In genomic region chr1:236522937-236523703, GRCh38 we compare ENCODE assay signal across 8 cellular contexts. TPM values are rescaled to one million over a fixed set of nuclear protein-coding genes. Genes with fewer than 3 reads are reported as not detected.
DNase-seq lines count a peak whose midpoint lies in the region; ATAC-seq and TF ChIP-seq lines count a peak whose summit lies in the region.

No MANE protein-coding gene starts in this region.

- H3K9me3 ChIP-seq in MM.1S (replicated peaks; ENCODE audit: insufficient read depth, low read length) (no peaks in the 10 kb centered on the region), lung (ENCODE audit: control insufficient read depth in 2 of 2, insufficient read depth in 1 of 2, low read length in 1 of 2) (no peaks in the 10 kb centered on the region), tibial nerve (no peaks in the 10 kb centered on the region)

- 16 to 28% methylated on average over 26 of the region's 26 CpGs for WGBS in lung, 2 donors
- WGBS in tibial nerve, 2 donors: 19 to 29% methylated on average over 26 of the region's 26 CpGs

- H4K20me1 ChIP-seq in MM.1S (ENCODE audit: insufficient read depth, low read length): no peaks in the 10 kb centered on the region

- H3K4me3 ChIP-seq in MM.1S (ENCODE audit: low read length) (peak overlapping the region; percentile 81), lung (peak overlapping the region; percentile 79), tibial nerve (peak overlapping the region; percentile 68 to 98 (median 93))

- DNase-seq in NCI-H1092 treated with DMSO at 0.1 percent for 48 hours (lab: John Stamatoyannopoulos, UW) (peak; percentile 58), NCI-H1092 (lab: John Stamatoyannopoulos, UW) (no peak), MM.1S (no peak), lung (ENCODE audit: low spot score) (peak; percentile 31), tibial nerve (ENCODE audit: low spot score in 2 of 2) (peak in 1 of 2 donors; percentile 7), KBM-7 (no peak), CD1c-positive myeloid dendritic cell (ENCODE audit: extremely low spot score) (no peak)

- no peak overlapping the region for H3K9ac ChIP-seq in MM.1S (ENCODE audit: low read length)

- H3K27ac ChIP-seq in MM.1S (ENCODE audit: low read length): no peak overlapping the region
- H3K27ac ChIP-seq in cingulate gyrus (ENCODE audit: low read depth, low read length): peak overlapping the region; percentile 78
- peak overlapping the region; percentile 96 to 98 for H3K27ac ChIP-seq in lung (ENCODE audit: low read depth in 1 of 2, low read length in 1 of 2)
- peak overlapping the region; percentile 44 to 94 (median 90) for H3K27ac ChIP-seq in tibial nerve

- no peak for TF ChIP-seq POLR2A in tibial nerve (IDR thresholded peaks at IDR 0.05)

- H3K4me2 ChIP-seq in MM.1S (ENCODE audit: low read depth, low read length): peak overlapping the region; percentile 76; the same call in 1 of the 2 replicates

- no peaks in the 10 kb centered on the region for H3F3A ChIP-seq in MM.1S (ENCODE audit: insufficient read depth, low read length)

- H3K9me2 ChIP-seq in MM.1S (replicated peaks; ENCODE audit: insufficient read depth, low read length): no peaks in the 10 kb centered on the region

- TF ChIP-seq CTCF in MM.1S (IDR thresholded peaks at IDR 0.05; ENCODE audit: low read length): no peak
- TF ChIP-seq CTCF in lung (IDR thresholded peaks at IDR 0.05; ENCODE audit: control extremely low read depth, extremely low read depth): no peak
- TF ChIP-seq CTCF in tibial nerve (IDR thresholded peaks at IDR 0.05): no peak

- peak overlapping the region; percentile 92 for H2AFZ ChIP-seq in MM.1S (ENCODE audit: low read length)

- no peaks in the 10 kb centered on the region for H3K4me1 ChIP-seq in MM.1S (ENCODE audit: low read length)
- peaks cover 0 to 3% of the 10 kb centered on the region in 2 donors for H3K4me1 ChIP-seq in lung (ENCODE audit: control insufficient read depth in 2 of 2, insufficient read depth in 2 of 2, low read length in 2 of 2)
- H3K4me1 ChIP-seq in tibial nerve: peaks cover 0 to 17% (median 3%) of the 10 kb centered on the region in 4 donors

- no peak for TF ChIP-seq EP300 in tibial nerve (IDR thresholded peaks at IDR 0.05)

- H3K27me3 ChIP-seq in MM.1S (replicated peaks; ENCODE audit: insufficient read depth, low read length) (no peaks in the 10 kb centered on the region; the same call in 1 of the 2 replicates), lung (ENCODE audit: control insufficient read depth, insufficient read depth) (no peaks in the 10 kb centered on the region), tibial nerve (no peaks in the 10 kb centered on the region)

- H3K36me3 ChIP-seq in MM.1S (replicated peaks; ENCODE audit: insufficient read depth, low read length) (no peaks in the 10 kb centered on the region), lung (ENCODE audit: control insufficient read depth in 2 of 2, insufficient read depth in 2 of 2, low read length in 2 of 2) (peaks cover 2 to 11% of the 10 kb centered on the region in 2 donors), tibial nerve (peaks cover 0 to 24% (median 0%) of the 10 kb centered on the region in 3 donors)

- ATAC-seq in lung (ENCODE audit: insufficient read depth, low FRiP score): peak; percentile 12

- in situ Hi-C loops in KBM-7 (cut with MboI; ENCODE audit: low pct_unique_long_range_greater_than_20kb, low sequenced_read_pairs): no loop called here

- H3K79me2 ChIP-seq in MM.1S (ENCODE audit: low read length): peaks cover 3% of the 10 kb centered on the region; the same call in 1 of the 2 replicates

RNA-seq across cellular contexts. Expression of gene LGALS8, which starts 0.7 kb away (rescaled TPM):
- total RNA-seq in lung: 100 to 1,000 TPM in 1 of 2 donors, 10 to 100 TPM in 1; 62.0 to 160 TPM
- polyA plus RNA-seq in lung: 10 to 100 TPM; 29.9 to 44.2 TPM
- 10 to 100 TPM; 62.0 to 93.3 (median 76.8) TPM for total RNA-seq in tibial nerve

Comparison
In these comparisons a context has a peak if more than half of its experiments do, and no peak if none do; other contexts are left out.
1. DNase-seq: peak in NCI-H1092 treated with DMSO at 0.1 percent for 48 hours (single experiment) and lung (single experiment); none in NCI-H1092 (single experiment), MM.1S (single experiment), KBM-7 (single experiment) and CD1c-positive myeloid dendritic cell (single experiment).
2. Peak in every context shown above with its lines, with median percentiles within 50 percentile points of each other: H3K4me3 ChIP-seq.